In genomic region chr6:11769816-11770545, GRCh38 we compare ENCODE assay signal across 12 cellular contexts. TPM values are rescaled to one million over a fixed set of nuclear protein-coding genes. Genes with fewer than 3 reads are reported as not detected.
DNase-seq lines count a peak whose midpoint lies in the region; ATAC-seq and TF ChIP-seq lines count a peak whose summit lies in the region.
"Had no signal": no experiment of that assay in that cellular context is flagged by ENCODE, and none has a peak within 500 bp of the region (broad histone marks: within the 10 kb centered on the region; RNA-seq: fewer than 3 reads in every experiment).

No MANE protein-coding gene starts in this region.

- DNase-seq in heart right ventricle (no peak), left cardiac atrium (no peak), adrenal gland (no peak), lung (ENCODE audit: low spot score) (no peak), vagina (ENCODE audit: extremely low spot score in 2 of 2) (no peak), NCI-H1092 (lab: John Stamatoyannopoulos, UW) (no peak), GM10266 (ENCODE audit: extremely low spot score) (no peak), GDM1 (lab: John Stamatoyannopoulos, UW) (no peak)
- DNase-seq: activated CD4-positive, alpha-beta T cell treated with anti-CD3 and anti-CD28 coated beads, Interleukin-2, amount 50 U/mL, for 4 hours; NCI-H510A treated with DMSO at 0.1 percent for 48 hours had no signal

- TF ChIP-seq CTCF in heart right ventricle (IDR thresholded peaks at IDR 0.05) (no peak), adrenal gland (IDR thresholded peaks at IDR 0.05) (no peak), lung (IDR thresholded peaks at IDR 0.05; ENCODE audit: control extremely low read depth, extremely low read depth) (no peak), vagina (IDR thresholded peaks at IDR 0.05) (no peak), GM10266 (IDR thresholded peaks at IDR 0.05; ENCODE audit: control insufficient read depth, insufficient read depth, low read depth, missing control alignments) (no peak)

- H3K27ac ChIP-seq in heart right ventricle (peak overlapping the region in 9 of 10 donors; percentile 52 to 89 (median 74)), adrenal gland (peak overlapping the region in 3 of 5 donors; percentile 11 to 79 (median 71)), lung (ENCODE audit: low read depth in 1 of 2, low read length in 1 of 2) (peak overlapping the region; percentile 64 to 76), vagina (peak overlapping the region; percentile 95)

- H3K9me3 ChIP-seq in heart right ventricle (no peaks in the 10 kb centered on the region), adrenal gland (replicated peaks in 1 of 3) (no peaks in the 10 kb centered on the region), lung (ENCODE audit: control insufficient read depth in 2 of 2, insufficient read depth in 1 of 2, low read length in 1 of 2) (no peaks in the 10 kb centered on the region), vagina (no peaks in the 10 kb centered on the region)
- H3K9me3 ChIP-seq: BE2C had no signal

- H3K36me3 ChIP-seq in heart right ventricle, result no peaks in the 10 kb centered on the region
- H3K36me3 ChIP-seq in adrenal gland (replicated peaks in 1 of 2), result no peaks in the 10 kb centered on the region
- H3K36me3 ChIP-seq in lung (ENCODE audit: control insufficient read depth in 2 of 2, insufficient read depth in 2 of 2, low read length in 2 of 2), result no peaks in the 10 kb centered on the region
- no peaks in the 10 kb centered on the region for H3K36me3 ChIP-seq in vagina
- H3K36me3 ChIP-seq: BE2C had no signal

- peak overlapping the region in 1 of 10 donors; percentile 8 for H3K4me3 ChIP-seq in heart right ventricle
- H3K4me3 ChIP-seq in adrenal gland, result no peak overlapping the region
- no peak overlapping the region for H3K4me3 ChIP-seq in lung
- no peak overlapping the region for H3K4me3 ChIP-seq in vagina

- intact Hi-C loops in heart right ventricle (cut with DNase I) (loop anchor here in 1 of 10 donors (5.0 kb wide), 1 partner anchor 242 kb away; the partner anchor contains the start of gene HIVEP1), left cardiac atrium (cut with DNase I) (no loop called here), adrenal gland (cut with DNase I) (no loop called here), vagina (cut with DNase I) (no loop called here)

- TF ChIP-seq POLR2A in adrenal gland (IDR thresholded peaks at IDR 0.05) (no peak), vagina (IDR thresholded peaks at IDR 0.05) (no peak)

- H3K27me3 ChIP-seq in heart right ventricle (peaks cover 0 to 6% (median 0%) of the 10 kb centered on the region in 7 donors), adrenal gland (no peaks in the 10 kb centered on the region), lung (ENCODE audit: control insufficient read depth, insufficient read depth) (no peaks in the 10 kb centered on the region), vagina (no peaks in the 10 kb centered on the region)
- H3K27me3 ChIP-seq: BE2C had no signal

- H3K4me1 ChIP-seq in heart right ventricle (peaks cover 0 to 47% (median 13%) of the 10 kb centered on the region in 9 donors), adrenal gland (replicated peaks in 1 of 2) (peaks cover 5 to 20% of the 10 kb centered on the region in 2 donors), lung (ENCODE audit: control insufficient read depth in 2 of 2, insufficient read depth in 2 of 2, low read length in 2 of 2) (peaks cover 0 to 11% of the 10 kb centered on the region in 2 donors), vagina (peaks cover 59% of the 10 kb centered on the region)
- H3K4me1 ChIP-seq: BE2C had no signal

- WGBS in heart right ventricle, 2 donors, result 70 to 74% methylated on average over 11 of the region's 11 CpGs
- 78 to 85% (median 84%) methylated on average over 11 of the region's 11 CpGs for WGBS in adrenal gland, 4 donors
- WGBS in lung, 2 donors, result 70 to 82% methylated on average over 11 of the region's 11 CpGs

- ATAC-seq in heart right ventricle (no peak), left cardiac atrium (no peak), lung (ENCODE audit: insufficient read depth, low FRiP score) (no peak)

RNA-seq across cellular contexts. Expression of gene ADTRP, which starts 8.6 kb away (rescaled TPM):
- total RNA-seq in heart right ventricle, result under 1 TPM in 2 of 10 donors, not detected in 8; 0.24 to 0.37 TPM
- polyA plus RNA-seq in heart right ventricle, result under 1 TPM in 1 of 2 donors, not detected in 1; 0.14 TPM
- under 1 TPM; 0.18 to 0.21 TPM for total RNA-seq in left cardiac atrium
- 1 to 10 TPM in 1 of 8 donors, under 1 TPM in 2, not detected in 5; 0.27 to 1.1 (median 0.84) TPM for total RNA-seq in adrenal gland
- under 1 TPM; 0.20 to 0.56 (median 0.35) TPM for polyA plus RNA-seq in adrenal gland
- 1 to 10 TPM; 7.3 to 8.0 TPM for total RNA-seq in lung
- polyA plus RNA-seq in lung, result 1 to 10 TPM; 3.9 to 4.0 TPM
- not detected for total RNA-seq in vagina
- polyA plus RNA-seq: neural cell had no signal
